ENCODE assay signal across 22 cellular contexts in genomic region chr1:245895455-245895959, GRCh38.
"Had no signal": no experiment of that assay in that cellular context is flagged by ENCODE, and none has a peak within 500 bp of the region (broad histone marks: within the 10 kb centered on the region; RNA-seq: fewer than 3 reads in every experiment).

No MANE protein-coding gene starts in this region.

- H3K4me1 Mint-ChIP-seq: activated CD4-positive, alpha-beta T cell treated with anti-CD3 and anti-CD28 coated beads, Interleukin-2, amount 10 ng/mL, durations not matched to agents 7 days and 5 days; activated naive CD4-positive, alpha-beta T cell treated with anti-CD3 and anti-CD28 coated beads, Interleukin-2, amount 50 U/mL, for 24 hours had no signal

- H3K27ac Mint-ChIP-seq: activated CD4-positive, alpha-beta T cell treated with anti-CD3 and anti-CD28 coated beads, Interleukin-2, amount 10 ng/mL, durations not matched to agents 7 days and 5 days; activated naive CD4-positive, alpha-beta T cell treated with anti-CD3 and anti-CD28 coated beads, Interleukin-2, amount 50 U/mL, for 24 hours; brain; T-helper 2 cell treated with Interferon-gamma antibody and Interleukin-4, amounts not matched to agents 5 μg/mL and 100 μg/mL, for 36 hours; type B pancreatic cell had no signal

- H3K27ac ChIP-seq: epithelial cell of prostate, left lung, testis, vagina, VCaP had no signal

- H3K27me3 Mint-ChIP-seq: activated CD4-positive, alpha-beta T cell treated with anti-CD3 and anti-CD28 coated beads, Interleukin-2, amount 10 ng/mL, durations not matched to agents 7 days and 5 days; activated naive CD4-positive, alpha-beta T cell treated with anti-CD3 and anti-CD28 coated beads, Interleukin-2, amount 50 U/mL, for 24 hours; type B pancreatic cell had no signal

- H3K9me3 ChIP-seq: testis, vagina had no signal

- ATAC-seq: left lung, sciatic nerve had no signal

- H3K4me1 ChIP-seq: left lung, testis, vagina had no signal

- DNase-seq: activated CD4-positive, alpha-beta T cell treated with anti-CD3 and anti-CD28 coated beads, Interleukin-2, amount 10 ng/mL, durations not matched to agents 7 days and 5 days; activated CD4-positive, CD25-positive, alpha-beta regulatory T cell treated with anti-CD3 and anti-CD28 coated beads, Interleukin-2, amount 50 U/mL, for 72 hours; activated gamma-delta T cell treated with Interleukin-2 at 50 U/mL for 16 hours; activated T-cell treated with anti-CD3 and anti-CD28 coated beads, Interleukin-2, amount 50 U/mL, for 1 hour; aorta; kidney glomerular epithelial cell; left lung; occipital lobe; stimulated activated CD4-positive, alpha-beta T cell treated with anti-CD3 and anti-CD28 coated beads, Interleukin-15, amount 100 ng/mL, for 24 hours; stimulated activated CD8-positive, alpha-beta memory T cell treated with anti-CD3 and anti-CD28 coated beads, Interleukin-4, amount 100 ng/mL, for 48 hours; stimulated activated naive CD4-positive, alpha-beta T cell had no signal

- H3K4me3 ChIP-seq: left lung, lung, testis, vagina had no signal

- H3K36me3 ChIP-seq: left lung, vagina had no signal

- H3K4me3 Mint-ChIP-seq: activated CD4-positive, alpha-beta T cell treated with anti-CD3 and anti-CD28 coated beads, Interleukin-2, amount 10 ng/mL, durations not matched to agents 7 days and 5 days; activated naive CD4-positive, alpha-beta T cell treated with anti-CD3 and anti-CD28 coated beads, Interleukin-2, amount 50 U/mL, for 24 hours; brain; T-helper 2 cell treated with Interferon-gamma antibody and Interleukin-4, amounts not matched to agents 5 μg/mL and 100 μg/mL, for 36 hours; type B pancreatic cell had no signal

- H3K27me3 ChIP-seq: left lung, testis, vagina had no signal

- FAIRE-seq: small intestine had no signal
